ENCODE assay signal across 8 cellular contexts in genomic region chr18:23586249-23587196, GRCh38. TPM values are rescaled to one million over a fixed set of nuclear protein-coding genes. Genes with fewer than 3 reads are reported as not detected.
A peak's percentile ranks its signal among the peaks of the same experiment; 100 is the strongest.
DNase-seq lines count a peak whose midpoint lies in the region; ATAC-seq and TF ChIP-seq lines count a peak whose summit lies in the region.

Gene NPC1, minus strand, starts transcription at chr18:23586506. Its CDS starts 163 bp downstream, at chr18:23586343.

- H3K27me3 ChIP-seq in cardiac muscle cell: no peaks in the 10 kb centered on the region

- peak within 1 kb of the TSS; percentile 62 for H3K4me3 ChIP-seq in cardiac muscle cell

- no peaks in the 10 kb centered on the region for H3K27me3 Mint-ChIP-seq in activated naive CD8-positive, alpha-beta T cell treated with anti-CD3 and anti-CD28 coated beads, Interleukin-2, amount 50 U/mL, for 24 hours
- H3K27me3 Mint-ChIP-seq in type B pancreatic cell: peaks cover 12% of the 10 kb centered on the region

- TF ChIP-seq CTCF in GM12873 (IDR thresholded peaks at IDR 0.05; ENCODE audit: insufficient read depth, low read depth, low read length, missing control alignments) (peak; percentile 88), cardiac muscle cell (IDR thresholded peaks at IDR 0.05; ENCODE audit: low read depth, low read length) (peak; percentile 76), type B pancreatic cell (conservative IDR thresholded peaks at IDR 0.05) (peak; percentile 97)

- peak within 1 kb of the TSS; percentile 89 for H3K27ac Mint-ChIP-seq in activated naive CD8-positive, alpha-beta T cell treated with anti-CD3 and anti-CD28 coated beads, Interleukin-2, amount 50 U/mL, for 24 hours
- H3K27ac Mint-ChIP-seq in type B pancreatic cell: peak within 1 kb of the TSS; percentile 99

- H3K27ac ChIP-seq in cardiac muscle cell: peak within 1 kb of the TSS; percentile 97

- H3K9me3 ChIP-seq in cardiac muscle cell (ENCODE audit: low read depth): no peaks in the 10 kb centered on the region

- peak within 1 kb of the TSS; percentile 91 for H3K4me3 Mint-ChIP-seq in activated naive CD8-positive, alpha-beta T cell treated with anti-CD3 and anti-CD28 coated beads, Interleukin-2, amount 50 U/mL, for 24 hours
- peak within 1 kb of the TSS; percentile 94 for H3K4me3 Mint-ChIP-seq in type B pancreatic cell

- H3K36me3 ChIP-seq in cardiac muscle cell: no peaks in the 10 kb centered on the region

- H3K4me1 ChIP-seq in cardiac muscle cell (ENCODE audit: low read depth): peaks cover 11% of the 10 kb centered on the region

- peaks cover 11% of the 10 kb centered on the region for H3K36me3 Mint-ChIP-seq in activated naive CD8-positive, alpha-beta T cell treated with anti-CD3 and anti-CD28 coated beads, Interleukin-2, amount 50 U/mL, for 24 hours (ENCODE audit: low read depth)
- peaks cover 3% of the 10 kb centered on the region for H3K36me3 Mint-ChIP-seq in type B pancreatic cell

- ATAC-seq in HG02678 (IDR thresholded peaks at IDR 0.05; ENCODE audit: unreplicated experiment): peak; percentile 90
- peak; percentile 94 for ATAC-seq in activated naive CD8-positive, alpha-beta T cell treated with anti-CD3 and anti-CD28 coated beads, Interleukin-2, amount 50 U/mL, for 24 hours

- DNase-seq in NCI-H1105 treated with DMSO at 0.1 percent for 48 hours (lab: John Stamatoyannopoulos, UW) (peak; percentile 89), SW 1271 (lab: John Stamatoyannopoulos, UW) (peak; percentile 89 to 91), cardiac muscle cell (ENCODE audit: low read depth in 1 of 2, low spot score in 1 of 2) (peak; percentile 96 to 97), pons (ENCODE audit: low spot score) (peak; percentile 90), type B pancreatic cell (ENCODE audit: extremely low spot score, unreplicated experiment) (peak; percentile 92)
- DNase-seq in activated naive CD8-positive, alpha-beta T cell treated with anti-CD3 and anti-CD28 coated beads, Interleukin-2, amount 50 U/mL, for 24 hours: peak; percentile 93

- H3K9me3 Mint-ChIP-seq in activated naive CD8-positive, alpha-beta T cell treated with anti-CD3 and anti-CD28 coated beads, Interleukin-2, amount 50 U/mL, for 24 hours: no peaks in the 10 kb centered on the region
- H3K9me3 Mint-ChIP-seq in type B pancreatic cell: no peaks in the 10 kb centered on the region

- H3K4me1 Mint-ChIP-seq in activated naive CD8-positive, alpha-beta T cell treated with anti-CD3 and anti-CD28 coated beads, Interleukin-2, amount 50 U/mL, for 24 hours: peaks cover 38% of the 10 kb centered on the region
- peaks cover 26% of the 10 kb centered on the region for H3K4me1 Mint-ChIP-seq in type B pancreatic cell (ENCODE audit: unreplicated experiment)

RNA-seq across cellular contexts. Expression of gene NPC1, which starts in this region (rescaled TPM):
- total RNA-seq in cardiac muscle cell: 22.4 and 25.9 TPM in 2 replicates
- 14.1 and 19.4 TPM in 2 replicates for polyA plus RNA-seq in cardiac muscle cell
- total RNA-seq in type B pancreatic cell (ENCODE audit: low replicate concordance): 43.3 and 49.8 TPM in 2 replicates

Comparison
In these comparisons a context has a peak if more than half of its experiments do, and no peak if none do; other contexts are left out.
1. Peak in every context shown above with its lines: DNase-seq, ATAC-seq, H3K4me3 ChIP-seq and H3K27ac ChIP-seq.